ENCODE assay signal across 1 cellular context in genomic region chr16:89717310-89718197, GRCh38.
TF ChIP-seq lines count a peak whose summit lies in the region.

No MANE protein-coding gene starts in this region.

TF ChIP-seq in IMR-90, 13 proteins besides CTCF, POLR2A, EP300 and RAD21:
- TF ChIP-seq SMC3 (IDR thresholded peaks at IDR 0.05; ENCODE audit: low read depth, low read length) (no peak), ELK1 (IDR thresholded peaks at IDR 0.05; ENCODE audit: borderline replicate concordance, low read depth, low read length) (no peak), CEBPB (IDR thresholded peaks at IDR 0.05; ENCODE audit: low read depth, low read length) (no peak), NFE2L2 (IDR thresholded peaks at IDR 0.05; ENCODE audit: low read depth, low read length) (no peak), RCOR1 (IDR thresholded peaks at IDR 0.05; ENCODE audit: insufficient replicate concordance, low read length) (no peak), MAFK (IDR thresholded peaks at IDR 0.05; ENCODE audit: low read depth, low read length) (no peak), MAZ (IDR thresholded peaks at IDR 0.05; ENCODE audit: borderline replicate concordance, low read depth, low read length) (no peak), FOS (IDR thresholded peaks at IDR 0.05; ENCODE audit: low read depth, low read length) (no peak), MXI1 (IDR thresholded peaks at IDR 0.05; ENCODE audit: borderline replicate concordance, low read depth, low read length) (no peak), CHD1 (IDR thresholded peaks at IDR 0.05; ENCODE audit: low read depth, low read length) (no peak), BHLHE40 (IDR thresholded peaks at IDR 0.05; ENCODE audit: low read depth, low read length) (no peak), RFX5 (IDR thresholded peaks at IDR 0.05; ENCODE audit: low read depth, low read length) (no peak)
- TF ChIP-seq, protein P1, sequence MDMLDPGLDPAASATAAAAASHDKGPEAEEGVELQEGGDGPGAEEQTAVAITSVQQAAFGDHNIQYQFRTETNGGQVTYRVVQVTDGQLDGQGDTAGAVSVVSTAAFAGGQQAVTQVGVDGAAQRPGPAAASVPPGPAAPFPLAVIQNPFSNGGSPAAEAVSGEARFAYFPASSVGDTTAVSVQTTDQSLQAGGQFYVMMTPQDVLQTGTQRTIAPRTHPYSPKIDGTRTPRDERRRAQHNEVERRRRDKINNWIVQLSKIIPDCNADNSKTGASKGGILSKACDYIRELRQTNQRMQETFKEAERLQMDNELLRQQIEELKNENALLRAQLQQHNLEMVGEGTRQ (IDR thresholded peaks at IDR 0.05; ENCODE audit: low read depth, low read length), result no peak
